In genomic region chr19:51407631-51408131, GRCh38 we compare ENCODE assay signal across 8 cellular contexts.
DNase-seq lines count a peak whose midpoint lies in the region; TF ChIP-seq lines count a peak whose summit lies in the region.

No MANE protein-coding gene starts in this region.

- peaks cover 19% of the 10 kb centered on the region for H3K36me3 Mint-ChIP-seq in dendritic cell treated with granulocyte-macrophage colony-stimulating factor and Interleukin-4, amounts not matched to agents 40 ng/mL and 50 ng/mL, for 4 days (ENCODE audit: low read depth)
- peaks cover 26% of the 10 kb centered on the region for H3K36me3 Mint-ChIP-seq in nephron progenitor cell (ENCODE audit: low read depth)

- no peak overlapping the region for H3K4me3 Mint-ChIP-seq in dendritic cell treated with granulocyte-macrophage colony-stimulating factor and Interleukin-4, amounts not matched to agents 40 ng/mL and 50 ng/mL, for 4 days
- H3K4me3 Mint-ChIP-seq in nephron progenitor cell: no peak overlapping the region

- H3K27ac ChIP-seq in RWPE1: no peak overlapping the region

- H3K9me3 Mint-ChIP-seq in dendritic cell treated with granulocyte-macrophage colony-stimulating factor and Interleukin-4, amounts not matched to agents 40 ng/mL and 50 ng/mL, for 4 days: peaks cover 12% of the 10 kb centered on the region
- peaks cover 36% of the 10 kb centered on the region for H3K9me3 Mint-ChIP-seq in nephron progenitor cell

- H3K27ac Mint-ChIP-seq in dendritic cell treated with granulocyte-macrophage colony-stimulating factor and Interleukin-4, amounts not matched to agents 40 ng/mL and 50 ng/mL, for 4 days: peak overlapping the region; percentile 61
- peak overlapping the region; percentile 22 for H3K27ac Mint-ChIP-seq in nephron progenitor cell

- peak; percentile 29 for DNase-seq in stimulated activated CD4-positive, alpha-beta T cell treated with anti-CD3 and anti-CD28 coated beads, Interleukin-1b, Interleukin-23, amount 100 ng/mL, for 48 hours
- DNase-seq in stimulated activated CD4-positive, alpha-beta T cell treated with anti-CD3 and anti-CD28 coated beads, Interleukin-12 subunit alpha, Interleukin-12 subunit beta, amount 100 ng/mL, for 4 hours: no peak
- DNase-seq in RWPE1 (ENCODE audit: low spot score) (peak; percentile 39), nephron progenitor cell (no peak), NCI-H345 treated with DMSO at 0.1 percent for 48 hours (lab: John Stamatoyannopoulos, UW; ENCODE audit: unreplicated experiment) (no peak), CD1c-positive myeloid dendritic cell (ENCODE audit: extremely low spot score) (no peak)
- DNase-seq in effector CD4-positive, alpha-beta T cell: no peak

- TF ChIP-seq CTCF in RWPE1 (conservative IDR thresholded peaks at IDR 0.05; ENCODE audit: low read depth) (no peak), nephron progenitor cell (IDR thresholded peaks at IDR 0.05) (peak; percentile 50)

- CTCF ChIA-PET in RWPE1 (lab: Yijun Ruan, JAX): interaction anchor here (0.6 kb wide), 1 partner anchor 8 kb away, joined by 3 read pairs; no protein-coding TSS in a partner anchor

- intact Hi-C loops in dendritic cell treated with granulocyte-macrophage colony-stimulating factor and Interleukin-4, amounts not matched to agents 40 ng/mL and 50 ng/mL, for 4 days (cut with micrococcal nuclease): no loop called here

- POLR2A ChIA-PET in RWPE1 (lab: Yijun Ruan, JAX; ENCODE audit: low non-redundant PET): no interaction called here

- peaks cover 2% of the 10 kb centered on the region for H3K27me3 Mint-ChIP-seq in dendritic cell treated with granulocyte-macrophage colony-stimulating factor and Interleukin-4, amounts not matched to agents 40 ng/mL and 50 ng/mL, for 4 days
- H3K27me3 Mint-ChIP-seq in nephron progenitor cell (ENCODE audit: low read depth, poor library complexity): peaks cover 6% of the 10 kb centered on the region

- H3K4me1 Mint-ChIP-seq in dendritic cell treated with granulocyte-macrophage colony-stimulating factor and Interleukin-4, amounts not matched to agents 40 ng/mL and 50 ng/mL, for 4 days (ENCODE audit: low read depth): peaks cover 52% of the 10 kb centered on the region
- H3K4me1 Mint-ChIP-seq in nephron progenitor cell: peaks cover 4% of the 10 kb centered on the region

Comparison
In these comparisons a context has a peak if more than half of its experiments do, and no peak if none do; other contexts are left out.
1. DNase-seq: peak in stimulated activated CD4-positive, alpha-beta T cell treated with anti-CD3 and anti-CD28 coated beads, Interleukin-1b, Interleukin-23, amount 100 ng/mL, for 48 hours (single experiment) and RWPE1 (single experiment); none in stimulated activated CD4-positive, alpha-beta T cell treated with anti-CD3 and anti-CD28 coated beads, Interleukin-12 subunit alpha, Interleukin-12 subunit beta, amount 100 ng/mL, for 4 hours (single experiment), nephron progenitor cell (single experiment), effector CD4-positive, alpha-beta T cell (single experiment), NCI-H345 treated with DMSO at 0.1 percent for 48 hours (single experiment) and CD1c-positive myeloid dendritic cell (single experiment).